In the genomic region with DNA sequence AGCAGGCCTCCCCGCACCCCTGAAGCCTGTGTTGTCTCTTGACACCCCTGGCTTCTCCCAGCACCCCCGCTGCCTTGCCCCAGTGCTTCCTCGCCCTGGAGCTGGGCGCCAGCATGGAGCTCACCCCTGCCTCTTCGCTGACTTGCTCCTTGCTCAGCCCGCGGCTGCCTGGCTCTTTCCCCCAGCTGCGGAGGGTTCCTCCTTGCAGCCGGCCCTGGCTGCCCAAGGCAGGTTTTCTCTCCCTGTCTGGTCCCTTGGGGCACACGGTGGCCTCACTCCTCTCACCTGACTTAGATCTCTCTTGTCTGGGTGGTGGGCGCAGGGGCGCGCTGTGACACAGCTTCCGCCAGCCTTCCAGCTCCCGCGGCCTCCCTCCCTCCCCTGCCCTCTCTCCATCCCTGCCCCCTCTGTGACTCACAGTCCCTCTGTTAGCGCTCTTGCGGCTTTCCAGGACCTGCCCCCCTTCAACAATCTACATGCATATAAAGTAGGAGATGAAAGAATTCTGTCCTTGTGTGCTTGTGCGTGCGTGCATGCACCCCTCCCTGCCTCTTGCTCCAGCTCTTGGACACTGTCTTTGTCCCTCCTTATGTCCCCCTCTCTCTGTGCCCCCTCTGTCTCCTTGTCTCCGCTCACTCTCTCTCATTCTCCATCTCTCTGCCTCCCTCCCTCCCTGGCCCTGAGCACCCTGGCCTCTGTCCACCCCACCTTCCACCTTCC, we compare ENCODE assay signal across 9 cellular contexts. TPM values are rescaled to one million over a fixed set of nuclear protein-coding genes. Genes with fewer than 3 reads are reported as not detected.
DNase-seq lines count a peak whose midpoint lies in the region; ATAC-seq, FAIRE-seq and TF ChIP-seq lines count a peak whose summit lies in the region.
"Had no signal": no experiment of that assay in that cellular context is flagged by ENCODE, and none has a peak within 500 bp of the region (broad histone marks: within the 10 kb centered on the region; RNA-seq: fewer than 3 reads in every experiment).

No MANE protein-coding gene starts in this region.

- H3K4me3 ChIP-seq in IMR-90 (ENCODE audit: insufficient read depth, low read depth, low read length) (peak overlapping the region; percentile 56), pancreas (no peak overlapping the region)

- peak overlapping the region; percentile 93 for H3K4me2 ChIP-seq in IMR-90 (ENCODE audit: low read depth, low read length)

- CTCF ChIA-PET in IMR-90 (lab: Yijun Ruan, JAX) = no interaction called here

- H2AFZ ChIP-seq in IMR-90 (replicated peaks; ENCODE audit: low read length, poor library complexity) = peak overlapping the region; percentile 89

- H3K9me3 ChIP-seq in IMR-90 (ENCODE audit: control insufficient read depth, insufficient read depth, low read length) (no peaks in the 10 kb centered on the region; the same call in 1 of the 2 replicates), pancreas (no peaks in the 10 kb centered on the region)

- H4K5ac ChIP-seq in IMR-90 (ENCODE audit: low read depth, low read length) = peak overlapping the region; percentile 94

- peak overlapping the region; percentile 35 to 90; a peak in 2 of 4 replicates for H4K8ac ChIP-seq in IMR-90 (ENCODE audit: low read depth in 2 of 2, low read length in 2 of 2)

- H3K9me1 ChIP-seq in IMR-90 (ENCODE audit: insufficient read depth, low read length) = no peaks in the 10 kb centered on the region

- TF ChIP-seq RAD21 in IMR-90 (IDR thresholded peaks at IDR 0.05; ENCODE audit: low read length) = no peak

- in situ Hi-C loops in IMR-90 (cut with MboI; ENCODE audit: low sequenced_read_pairs) = loop anchor here (10.0 kb wide), 1 partner anchor 199 kb away; no protein-coding TSS in a partner anchor

- H2BK120ac ChIP-seq in IMR-90 (ENCODE audit: low read depth, low read length) = peak overlapping the region; percentile 85

- intact Hi-C loops in IMR-90 (cut with micrococcal nuclease) (loop anchor here (1.0 kb wide), 1 partner anchor 29 kb away; no protein-coding TSS in a partner anchor), pancreas (cut with DNase I) (loop anchor here in 2 of 3 donors (5.0 to 10.0 kb wide), 2 partner anchors 186 to 189 kb away; no protein-coding TSS in a partner anchor)

- WGBS in IMR-90 (ENCODE audit: extremely low coverage in 2 of 2, insufficient read length in 1 of 2), 2 experiments = 33% methylated on average over 9 of the region's 21 CpGs; no CpG with 5 or more reads in 1 of the 2 experiments
- 72 to 84% methylated on average over 21 of the region's 21 CpGs for WGBS in pancreas, 2 donors

- H2AK9ac ChIP-seq in IMR-90 (replicated peaks; ENCODE audit: low read depth, low read length, poor library complexity) = peak overlapping the region; percentile 96

- H2BK20ac ChIP-seq in IMR-90 (ENCODE audit: low read depth, low read length) = no peak overlapping the region; the same call in 1 of the 2 replicates

- peak overlapping the region; percentile 95 for H2BK5ac ChIP-seq in IMR-90 (ENCODE audit: low read depth, low read length, poor library complexity, severe bottlenecking)

- 0 out of 2 replicates have a peak overlapping the region, but pooled peaks have one; percentile 32 for H3K56ac ChIP-seq in IMR-90 (ENCODE audit: extremely low read depth, insufficient read depth, low read length)

- H2AK5ac ChIP-seq in IMR-90 (ENCODE audit: low read depth, low read length) = peak overlapping the region; percentile 83

- no peaks in the 10 kb centered on the region; the same call in 1 of the 2 replicates for H4K20me1 ChIP-seq in IMR-90 (ENCODE audit: insufficient read depth, low read length)

- no peaks in the 10 kb centered on the region for H3K27me3 ChIP-seq in IMR-90 (ENCODE audit: control insufficient read depth, insufficient read depth, low read length)
- H3K27me3 ChIP-seq in pancreas = peaks cover 0 to 3% (median 0%) of the 10 kb centered on the region in 4 donors

- ATAC-seq in IMR-90 (ENCODE audit: low read depth) (peak; percentile 85), pancreas (peak in 1 of 4 donors; percentile 13), HG03469 (IDR thresholded peaks at IDR 0.05; ENCODE audit: unreplicated experiment) (no peak), HG03432 (IDR thresholded peaks at IDR 0.05; ENCODE audit: unreplicated experiment) (no peak)

- H3K27ac ChIP-seq in IMR-90 (ENCODE audit: insufficient read depth, low read length) (peak overlapping the region; percentile 94), VCaP (peak overlapping the region; percentile 80), pancreas (no peak overlapping the region)

- H2BK15ac ChIP-seq in IMR-90 (ENCODE audit: low read depth, low read length) = peak overlapping the region; percentile 1; the same call in 1 of the 3 replicates

- no peak for FAIRE-seq in pancreas (lab: Jason Lieb, UNC)

- BruUV-seq in IMR-90 (replicated peaks; lab: Mats Ljungman, UMichigan) = no TSS peak

- peaks cover 0 to 17% of the 10 kb centered on the region in 2 experiments; a peak in 2 of 4 replicates for H3K79me1 ChIP-seq in IMR-90 (ENCODE audit: low read depth in 1 of 2, low read length in 2 of 2)

- TF ChIP-seq CTCF in IMR-90 (conservative IDR thresholded peaks at IDR 0.05; ENCODE audit: low read depth, low read length) = no peak
- TF ChIP-seq CTCF in VCaP (conservative IDR thresholded peaks at IDR 0.05) = no peak
- no peak for TF ChIP-seq CTCF in pancreas (IDR thresholded peaks at IDR 0.05)

- no peaks in the 10 kb centered on the region; the same call in 1 of the 2 replicates for H3K36me3 ChIP-seq in IMR-90 (ENCODE audit: control insufficient read depth, insufficient read depth, low read length)
- H3K36me3 ChIP-seq in pancreas = no peaks in the 10 kb centered on the region

- DNase-seq in COLO668 (lab: John Stamatoyannopoulos, UW; ENCODE audit: unreplicated experiment) (peak; percentile 64), IMR-90 (peak; percentile 71), erythroblast (lab: John Stamatoyannopoulos, UW) (peak; percentile 43 to 56), pancreas (peak in 4 of 6 donors; percentile 7 to 66 (median 37)), middle frontal gyrus (ENCODE audit: extremely low spot score, low spot score) (no peak)
- DNase-seq: naive B cell had no signal

- H3K4me1 ChIP-seq in IMR-90 (ENCODE audit: control insufficient read depth, insufficient read depth, low read length) (peaks cover 17% of the 10 kb centered on the region), pancreas (no peaks in the 10 kb centered on the region)

- peak overlapping the region; percentile 84 for H3K14ac ChIP-seq in IMR-90 (replicated peaks; ENCODE audit: low read depth, low read length)

- POLR2A ChIA-PET in IMR-90 (lab: Charles Lee; ENCODE audit: unreplicated experiment) = no interaction called here

- H3K4ac ChIP-seq in IMR-90 (ENCODE audit: low read depth, low read length) = peak overlapping the region; percentile 94

- H3K18ac ChIP-seq in IMR-90 (ENCODE audit: low read depth, low read length) = peak overlapping the region; percentile 92

- no peak for TF ChIP-seq POLR2A in IMR-90 (IDR thresholded peaks at IDR 0.05; ENCODE audit: low read depth, low read length)
- TF ChIP-seq POLR2A in erythroblast (IDR thresholded peaks at IDR 0.05; ENCODE audit: low read length) = peak; percentile 49

- dilution Hi-C loops in IMR-90 (cut with HindIII; ENCODE audit: low sequenced_read_pairs, unreplicated experiment) = no loop called here

- peak overlapping the region; percentile 72 for H3K23ac ChIP-seq in IMR-90 (ENCODE audit: low read depth, low read length)

- peak overlapping the region; percentile 91; the same call in 1 of the 2 replicates for H4K91ac ChIP-seq in IMR-90 (ENCODE audit: insufficient read depth, low read depth, low read length)

- H3K9ac ChIP-seq in IMR-90 (ENCODE audit: low read depth, low read length) = peak overlapping the region; percentile 72

TF ChIP-seq in IMR-90, 13 proteins besides CTCF, POLR2A, EP300 and RAD21 (continues in another document):
- peak; percentile 29; the same call in 1 of the 2 replicates for TF ChIP-seq FOS (IDR thresholded peaks at IDR 0.05; ENCODE audit: low read depth, low read length)
- TF ChIP-seq, protein P1, sequence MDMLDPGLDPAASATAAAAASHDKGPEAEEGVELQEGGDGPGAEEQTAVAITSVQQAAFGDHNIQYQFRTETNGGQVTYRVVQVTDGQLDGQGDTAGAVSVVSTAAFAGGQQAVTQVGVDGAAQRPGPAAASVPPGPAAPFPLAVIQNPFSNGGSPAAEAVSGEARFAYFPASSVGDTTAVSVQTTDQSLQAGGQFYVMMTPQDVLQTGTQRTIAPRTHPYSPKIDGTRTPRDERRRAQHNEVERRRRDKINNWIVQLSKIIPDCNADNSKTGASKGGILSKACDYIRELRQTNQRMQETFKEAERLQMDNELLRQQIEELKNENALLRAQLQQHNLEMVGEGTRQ (IDR thresholded peaks at IDR 0.05; ENCODE audit: low read depth, low read length) = no peak

RNA-seq across cellular contexts. Expression of a gene that starts 2.2 kb away (rescaled TPM):
- total RNA-seq in IMR-90 (2012; rRNA removed) = 0.36 and 1.7 TPM in 2 replicates
- polyA plus RNA-seq in IMR-90 (2012; rRNA removed) = 22.3 and 26.9 TPM in 2 replicates
- polyA plus RNA-seq in IMR-90 (2012; cell fraction: cytosol; rRNA removed) = 9.9 and 21.3 TPM in 2 replicates
- polyA plus RNA-seq in IMR-90 (2012; cell fraction: nucleus; rRNA removed; ENCODE audit: low replicate concordance) = 117 and 388 TPM in 2 replicates
- total RNA-seq in pancreas = 1 to 10 TPM; 4.0 to 9.0 (median 5.2) TPM
- 10 to 100 TPM; 22.9 to 28.6 TPM for polyA plus RNA-seq in pancreas

RNA-seq across cellular contexts. Expression of a gene that starts 14.6 kb away (rescaled TPM):
- total RNA-seq in IMR-90 (2012; rRNA removed) = 0.36 and 0.56 TPM in 2 replicates
- 0.34 and 0.70 TPM in 2 replicates for polyA plus RNA-seq in IMR-90 (2012; rRNA removed)
- polyA plus RNA-seq in IMR-90 (2012; cell fraction: cytosol; rRNA removed) = 0.32 and 1.1 TPM in 2 replicates
- polyA plus RNA-seq in IMR-90 (2012; cell fraction: nucleus; rRNA removed; ENCODE audit: low replicate concordance) = 2.9 and 5.6 TPM in 2 replicates
- total RNA-seq in pancreas = under 1 TPM in 5 of 6 donors, not detected in 1; 0.12 to 0.38 (median 0.20) TPM
- 1 to 10 TPM; 1.0 to 1.5 TPM for polyA plus RNA-seq in pancreas

RNA-seq across cellular contexts. Expression of a gene that starts 27.9 kb away (rescaled TPM):
- 75.8 and 79.4 TPM in 2 replicates for total RNA-seq in IMR-90 (2012; rRNA removed)
- 85.7 and 95.0 TPM in 2 replicates for polyA plus RNA-seq in IMR-90 (2012; rRNA removed)
- 67.0 and 200 TPM in 2 replicates for polyA plus RNA-seq in IMR-90 (2012; cell fraction: cytosol; rRNA removed)
- polyA plus RNA-seq in IMR-90 (2012; cell fraction: nucleus; rRNA removed; ENCODE audit: low replicate concordance) = 164 and 364 TPM in 2 replicates
- 10 to 100 TPM; 15.8 to 29.9 (median 23.0) TPM for total RNA-seq in pancreas
- polyA plus RNA-seq in pancreas = 10 to 100 TPM; 47.2 to 48.4 TPM

RNA-seq across cellular contexts. Expression of a gene that starts 28.2 kb away (rescaled TPM):
- total RNA-seq in IMR-90 (2012; rRNA removed) (118 and 141 TPM in 2 replicates), pancreas (100 to 1,000 TPM; 368 to 471 (median 392) TPM)
- polyA plus RNA-seq in IMR-90 (2012; rRNA removed) (480 and 481 TPM in 2 replicates), pancreas (100 to 1,000 TPM; 749 to 925 TPM)
- polyA plus RNA-seq in IMR-90 (2012; cell fraction: cytosol; rRNA removed) = 329 and 598 TPM in 2 replicates
- polyA plus RNA-seq in IMR-90 (2012; cell fraction: nucleus; rRNA removed; ENCODE audit: low replicate concordance) = 171 and 243 TPM in 2 replicates

RNA-seq across cellular contexts. Expression of a gene that starts 41.6 kb away (rescaled TPM):
- 4.3 and 4.7 TPM in 2 replicates for total RNA-seq in IMR-90 (2012; rRNA removed)
- 7.0 and 8.3 TPM in 2 replicates for polyA plus RNA-seq in IMR-90 (2012; rRNA removed)
- polyA plus RNA-seq in IMR-90 (2012; cell fraction: cytosol; rRNA removed) = 7.5 and 11.5 TPM in 2 replicates
- 11.4 and 27.2 TPM in 2 replicates for polyA plus RNA-seq in IMR-90 (2012; cell fraction: nucleus; rRNA removed; ENCODE audit: low replicate concordance)
- total RNA-seq in pancreas = 10 to 100 TPM in 3 of 6 donors, 1 to 10 TPM in 3; 5.8 to 13.2 (median 9.8) TPM
- polyA plus RNA-seq in pancreas = 10 to 100 TPM in 1 of 2 donors, 1 to 10 TPM in 1; 6.7 to 11.9 TPM

Comparison
In these comparisons a context has a peak if more than half of its experiments do, and no peak if none do; other contexts are left out.
1. H3K27ac ChIP-seq: peak in IMR-90 (single experiment) and VCaP (single experiment); none in pancreas (0 of 4).